ENCODE assay signal across 9 cellular contexts in the genomic region with DNA sequence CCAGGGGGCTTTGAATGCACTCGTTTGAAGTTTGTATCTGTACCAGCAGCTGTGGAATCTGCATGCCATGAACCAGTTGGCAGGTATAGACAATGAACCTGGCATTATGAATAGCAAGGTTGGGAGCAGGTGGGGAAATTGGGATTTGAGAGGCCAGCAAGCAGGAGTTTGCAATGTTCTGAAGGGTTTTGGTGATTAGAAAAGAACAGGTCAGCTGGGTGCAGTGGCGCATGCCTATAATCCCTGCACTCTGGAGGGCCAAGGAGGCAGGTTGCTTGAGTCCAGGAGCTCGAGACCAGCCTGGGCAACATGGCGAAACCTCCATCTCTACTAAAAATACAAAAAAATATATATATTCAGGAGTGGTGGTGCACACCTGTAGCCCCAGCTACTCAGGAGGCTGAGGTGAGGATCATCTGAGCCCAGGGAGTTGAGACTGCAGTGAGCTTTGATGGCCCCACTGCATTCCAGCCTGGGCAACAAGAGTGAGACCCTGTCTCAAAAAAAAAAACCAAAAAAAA.
DNase-seq lines count a peak whose midpoint lies in the region; ATAC-seq and TF ChIP-seq lines count a peak whose summit lies in the region.
"Had no signal": no experiment of that assay in that cellular context is flagged by ENCODE, and none has a peak within 500 bp of the region (broad histone marks: within the 10 kb centered on the region; RNA-seq: fewer than 3 reads in every experiment).

No MANE protein-coding gene starts in this region.

- no peaks in the 10 kb centered on the region for H3K27me3 Mint-ChIP-seq in activated naive CD4-positive, alpha-beta T cell treated with anti-CD3 and anti-CD28 coated beads, Interleukin-2, amount 50 U/mL, for 24 hours
- peaks cover 42 to 58% (median 48%) of the 10 kb centered on the region in 3 donors for H3K27me3 Mint-ChIP-seq in immature natural killer cell (ENCODE audit: low read depth in 3 of 3)

- peak overlapping the region; percentile 83 for H3K4me3 Mint-ChIP-seq in activated naive CD4-positive, alpha-beta T cell treated with anti-CD3 and anti-CD28 coated beads, Interleukin-2, amount 50 U/mL, for 24 hours
- peak overlapping the region; percentile 73 to 86 (median 80) for H3K4me3 Mint-ChIP-seq in immature natural killer cell
- peak overlapping the region; percentile 73 for H3K4me3 Mint-ChIP-seq in stimulated activated effector memory CD8-positive, alpha-beta T cell treated with anti-CD3 and anti-CD28 coated beads, Interleukin-12 subunit alpha, Interleukin-12 subunit beta, amount 100 ng/mL, for 72 hours

- peaks cover 18% of the 10 kb centered on the region for H3K79me2 ChIP-seq in KMS-11 (ENCODE audit: insufficient read depth, low read depth)

- peaks cover 63% of the 10 kb centered on the region for H3K4me1 Mint-ChIP-seq in activated naive CD4-positive, alpha-beta T cell treated with anti-CD3 and anti-CD28 coated beads, Interleukin-2, amount 50 U/mL, for 24 hours
- H3K4me1 Mint-ChIP-seq in immature natural killer cell, result peaks cover 50 to 56% of the 10 kb centered on the region in 2 donors
- peaks cover 66% of the 10 kb centered on the region for H3K4me1 Mint-ChIP-seq in stimulated activated effector memory CD8-positive, alpha-beta T cell treated with anti-CD3 and anti-CD28 coated beads, Interleukin-12 subunit alpha, Interleukin-12 subunit beta, amount 100 ng/mL, for 72 hours

- no peak for ATAC-seq in stimulated activated effector memory CD8-positive, alpha-beta T cell treated with anti-CD3 and anti-CD28 coated beads, Interleukin-12 subunit alpha, Interleukin-12 subunit beta, amount 100 ng/mL, for 72 hours
- ATAC-seq in HG02759 (IDR thresholded peaks at IDR 0.05; ENCODE audit: unreplicated experiment) (no peak), HG03571 (IDR thresholded peaks at IDR 0.05; ENCODE audit: unreplicated experiment) (no peak)

- peak overlapping the region; percentile 88 for H3K4me2 ChIP-seq in KMS-11

- H3K36me3 ChIP-seq in KMS-11 (ENCODE audit: insufficient read depth), result no peaks in the 10 kb centered on the region

- H4K20me1 ChIP-seq in KMS-11 (ENCODE audit: insufficient read depth), result no peaks in the 10 kb centered on the region

- H3K9ac ChIP-seq in KMS-11, result peak overlapping the region; percentile 80; the same call in 1 of the 2 replicates

- peaks cover 5% of the 10 kb centered on the region for H3K36me3 Mint-ChIP-seq in activated naive CD4-positive, alpha-beta T cell treated with anti-CD3 and anti-CD28 coated beads, Interleukin-2, amount 50 U/mL, for 24 hours
- H3K36me3 Mint-ChIP-seq in immature natural killer cell, result peaks cover 4 to 19% (median 12%) of the 10 kb centered on the region in 3 donors
- peaks cover 51% of the 10 kb centered on the region for H3K36me3 Mint-ChIP-seq in stimulated activated effector memory CD8-positive, alpha-beta T cell treated with anti-CD3 and anti-CD28 coated beads, Interleukin-12 subunit alpha, Interleukin-12 subunit beta, amount 100 ng/mL, for 72 hours

- DNase-seq in immature natural killer cell, result no peak
- DNase-seq in stimulated activated effector memory CD8-positive, alpha-beta T cell treated with anti-CD3 and anti-CD28 coated beads, Interleukin-12 subunit alpha, Interleukin-12 subunit beta, amount 100 ng/mL, for 72 hours (ENCODE audit: low spot score in 2 of 2), result no peak
- DNase-seq in NCI-H2107 treated with DMSO at 0.1 percent for 48 hours (lab: John Stamatoyannopoulos, UW; ENCODE audit: unreplicated experiment), result no peak
- DNase-seq in NCI-H2081 (lab: John Stamatoyannopoulos, UW), result no peak
- DNase-seq: stimulated activated CD4-positive, alpha-beta T cell treated with anti-CD3 and anti-CD28 coated beads, Interleukin-4, amount 100 ng/mL, for 1 hour had no signal

- no peaks in the 10 kb centered on the region for H3K27me3 ChIP-seq in KMS-11 (ENCODE audit: insufficient read depth, low read depth)

- no peak for TF ChIP-seq CTCF in KMS-11 (conservative IDR thresholded peaks at IDR 0.05; ENCODE audit: low read depth, low read length)

- peak overlapping the region; percentile 96 for H3K27ac ChIP-seq in KMS-11

- H3K4me3 ChIP-seq in KMS-11 (IDR thresholded peaks at IDR 0.05; ENCODE audit: insufficient read depth, low read depth, low read length), result no peak overlapping the region

- peak overlapping the region; percentile 96 for H3K27ac Mint-ChIP-seq in activated naive CD4-positive, alpha-beta T cell treated with anti-CD3 and anti-CD28 coated beads, Interleukin-2, amount 50 U/mL, for 24 hours
- peak overlapping the region; percentile 96 to 100 (median 98) for H3K27ac Mint-ChIP-seq in immature natural killer cell
- H3K27ac Mint-ChIP-seq in stimulated activated effector memory CD8-positive, alpha-beta T cell treated with anti-CD3 and anti-CD28 coated beads, Interleukin-12 subunit alpha, Interleukin-12 subunit beta, amount 100 ng/mL, for 72 hours, result peak overlapping the region; percentile 98

- no peaks in the 10 kb centered on the region for H3K9me3 Mint-ChIP-seq in activated naive CD4-positive, alpha-beta T cell treated with anti-CD3 and anti-CD28 coated beads, Interleukin-2, amount 50 U/mL, for 24 hours
- no peaks in the 10 kb centered on the region for H3K9me3 Mint-ChIP-seq in immature natural killer cell
- no peaks in the 10 kb centered on the region for H3K9me3 Mint-ChIP-seq in stimulated activated effector memory CD8-positive, alpha-beta T cell treated with anti-CD3 and anti-CD28 coated beads, Interleukin-12 subunit alpha, Interleukin-12 subunit beta, amount 100 ng/mL, for 72 hours

- peak overlapping the region; percentile 24; the same call in 1 of the 2 replicates for H2AFZ ChIP-seq in KMS-11 (ENCODE audit: low read depth)

- H3K4me1 ChIP-seq in KMS-11 (ENCODE audit: low read depth, poor library complexity, severe bottlenecking), result peaks cover 55% of the 10 kb centered on the region
